In genomic region chr22:48649466-48649865, GRCh38 we compare ENCODE assay signal across 30 cellular contexts.
"Had no signal": no experiment of that assay in that cellular context is flagged by ENCODE, and none has a peak within 500 bp of the region (broad histone marks: within the 10 kb centered on the region; RNA-seq: fewer than 3 reads in every experiment).

No MANE protein-coding gene starts in this region.

- H3K4me3 Mint-ChIP-seq: activated B cell treated with CpG ODN at 0.5 μM for 24 hours; activated CD8-positive, alpha-beta T cell treated with anti-CD3 and anti-CD28 coated beads for 36 hours; activated naive CD8-positive, alpha-beta T cell; activated T-cell treated with anti-CD3 and anti-CD28 coated beads, Interleukin-2, amount 50 U/mL, for 4 hours; activated T-helper 17 cell treated with anti-CD3 and anti-CD28 coated beads, Interleukin-2, amount 50 U/mL, for 72 hours; effector memory CD8-positive, alpha-beta T cell; T-helper 17 cell; T-helper 2 cell treated with Interferon-gamma antibody and Interleukin-4, amounts not matched to agents 5 μg/mL and 100 μg/mL, for 36 hours had no signal

- H3K27ac Mint-ChIP-seq: activated B cell treated with CpG ODN at 0.5 μM for 24 hours; activated CD8-positive, alpha-beta T cell treated with anti-CD3 and anti-CD28 coated beads for 36 hours; activated naive CD8-positive, alpha-beta T cell; activated T-helper 17 cell treated with anti-CD3 and anti-CD28 coated beads, Interleukin-2, amount 50 U/mL, for 72 hours; effector memory CD8-positive, alpha-beta T cell; T-helper 17 cell; T-helper 2 cell treated with Interferon-gamma antibody and Interleukin-4, amounts not matched to agents 5 μg/mL and 100 μg/mL, for 36 hours had no signal

- H3K27ac ChIP-seq: esophagus squamous epithelium, gastroesophageal sphincter, WERI-Rb-1 had no signal

- H3K4me1 Mint-ChIP-seq: activated B cell treated with CpG ODN at 0.5 μM for 24 hours; activated T-helper 17 cell treated with anti-CD3 and anti-CD28 coated beads, Interleukin-2, amount 50 U/mL, for 72 hours; T-helper 17 cell had no signal

- ATAC-seq: activated CD4-positive, CD25-positive, alpha-beta regulatory T cell treated with anti-CD3 and anti-CD28 coated beads, Interleukin-2, amount 50 U/mL, for 24 hours; activated CD8-positive, alpha-beta T cell treated with anti-CD3 and anti-CD28 coated beads for 36 hours; activated T-cell treated with anti-CD3 and anti-CD28 coated beads, Interleukin-2, amount 50 U/mL, for 4 hours; activated T-helper 17 cell treated with anti-CD3 and anti-CD28 coated beads, Interleukin-2, amount 50 U/mL, for 72 hours; effector memory CD8-positive, alpha-beta T cell; gastroesophageal sphincter; T-helper 17 cell had no signal

- H3K36me3 ChIP-seq: esophagus squamous epithelium, gastroesophageal sphincter, WERI-Rb-1 had no signal

- H3K9me3 ChIP-seq: esophagus squamous epithelium, gastroesophageal sphincter had no signal

- H3K36me3 Mint-ChIP-seq: activated naive CD8-positive, alpha-beta T cell had no signal

- H3K9me3 Mint-ChIP-seq: activated B cell treated with CpG ODN at 0.5 μM for 24 hours; activated CD8-positive, alpha-beta T cell treated with anti-CD3 and anti-CD28 coated beads for 36 hours; activated T-cell treated with anti-CD3 and anti-CD28 coated beads, Interleukin-2, amount 50 U/mL, for 4 hours; activated T-helper 17 cell treated with anti-CD3 and anti-CD28 coated beads, Interleukin-2, amount 50 U/mL, for 72 hours; effector memory CD8-positive, alpha-beta T cell; T-helper 2 cell treated with Interferon-gamma antibody and Interleukin-4, amounts not matched to agents 5 μg/mL and 100 μg/mL, for 36 hours had no signal

- H3K27me3 Mint-ChIP-seq: activated B cell treated with CpG ODN at 0.5 μM for 24 hours; activated CD8-positive, alpha-beta T cell treated with anti-CD3 and anti-CD28 coated beads for 36 hours; activated naive CD8-positive, alpha-beta T cell; activated T-helper 17 cell treated with anti-CD3 and anti-CD28 coated beads, Interleukin-2, amount 50 U/mL, for 72 hours; T-helper 17 cell had no signal

- H3K4me1 ChIP-seq: gastroesophageal sphincter had no signal

- DNase-seq: activated B cell treated with CpG ODN at 0.5 μM for 24 hours; activated CD4-positive, alpha-beta T cell treated with anti-CD3 and anti-CD28 coated beads for 48 hours; activated CD4-positive, alpha-beta T cell treated with anti-CD3 and anti-CD28 coated beads, Interleukin-2, amount 50 U/mL, for 1 hour; activated CD4-positive, alpha-beta T cell treated with anti-CD3 and anti-CD28 coated beads, Interleukin-2, amount 50 U/mL, for 48 hours; activated CD8-positive, alpha-beta memory T cell treated with anti-CD3 and anti-CD28 coated beads for 24 hours; activated CD8-positive, alpha-beta T cell treated with anti-CD3 and anti-CD28 coated beads for 36 hours; activated effector memory CD4-positive, alpha-beta T cell treated with Interleukin-2 at 50 U/mL for 16 hours; activated gamma-delta T cell treated with Interleukin-2 at 50 U/mL for 16 hours; activated naive CD4-positive, alpha-beta T cell treated with anti-CD3 and anti-CD28 coated beads, Interleukin-2, amount 50 U/mL, for 16 hours; activated naive CD4-positive, alpha-beta T cell treated with Interleukin-2 at 50 U/mL for 16 hours; activated T-cell treated with anti-CD3 and anti-CD28 coated beads, Interleukin-2, amount 50 U/mL, for 4 hours; amniotic stem cell; anterior cingulate cortex; caudate nucleus; cortex of kidney; dermis blood vessel endothelial cell; effector CD4-positive, alpha-beta T cell; effector memory CD8-positive, alpha-beta T cell; erythroblast; esophagus squamous epithelium; foreskin melanocyte; T-helper 1 cell; T-helper 17 cell; T1000; WERI-Rb-1 had no signal

- H3K4me3 ChIP-seq: esophagus squamous epithelium, gastroesophageal sphincter had no signal
